Comparison of ENCODE assay signal across 17 cellular contexts in genomic region chr15:73856458-73857192, GRCh38. TPM values are rescaled to one million over a fixed set of nuclear protein-coding genes. Genes with fewer than 3 reads are reported as not detected.
A peak's percentile ranks its signal among the peaks of the same experiment; 100 is the strongest.
DNase-seq lines count a peak whose midpoint lies in the region; ATAC-seq and TF ChIP-seq lines count a peak whose summit lies in the region.
"Had no signal": no experiment of that assay in that cellular context is flagged by ENCODE, and none has a peak within 500 bp of the region (broad histone marks: within the 10 kb centered on the region; RNA-seq: fewer than 3 reads in every experiment).

No MANE protein-coding gene starts in this region.

- intact Hi-C loops in cardiac septum (cut with DNase I), result no loop called here

- H3K9me3 ChIP-seq in BE2C, result no peaks in the 10 kb centered on the region
- no peaks in the 10 kb centered on the region for H3K9me3 ChIP-seq in osteoblast (ENCODE audit: low read depth, low read length)

- H3K27me3 ChIP-seq in BE2C, result no peaks in the 10 kb centered on the region; the same call in 1 of the 2 replicates
- peaks cover 23% of the 10 kb centered on the region for H3K27me3 ChIP-seq in osteoblast (ENCODE audit: insufficient read depth, low read length)

- H3K4me1 ChIP-seq in BE2C (peaks cover 5% of the 10 kb centered on the region; the same call in 1 of the 2 replicates), osteoblast (ENCODE audit: insufficient read depth, low read length) (no peaks in the 10 kb centered on the region)

- DNase-seq in BE2C, result peak; percentile 51
- DNase-seq in ELF-1 (ENCODE audit: low read depth, low spot score), result peak; percentile 56
- DNase-seq in NCI-H2196 treated with DMSO at 0.1 percent for 48 hours (lab: John Stamatoyannopoulos, UW; ENCODE audit: unreplicated experiment), result peak; percentile 9
- DNase-seq in cardiac septum (ENCODE audit: low spot score), result peak; percentile 74
- DNase-seq in osteoblast (ENCODE audit: insufficient read length, low spot score, missing footprints), result no peak
- DNase-seq: activated CD8-positive, alpha-beta memory T cell treated with anti-CD3 and anti-CD28 coated beads, Interleukin-2, amount 10 ng/mL, durations not matched to agents 7 days and 5 days; activated naive CD4-positive, alpha-beta T cell treated with anti-CD3 and anti-CD28 coated beads for 36 hours; dermis blood vessel endothelial cell; EL; PC-9; stimulated activated CD4-positive, alpha-beta T cell treated with anti-CD3 and anti-CD28 coated beads, Interleukin-12 subunit alpha, Interleukin-12 subunit beta, amount 100 ng/mL, for 4 hours had no signal

- H4K20me1 ChIP-seq in osteoblast (ENCODE audit: insufficient read depth, low read length), result no peaks in the 10 kb centered on the region

- H2AFZ ChIP-seq in osteoblast (ENCODE audit: low read length), result no peak overlapping the region
- H2AFZ ChIP-seq: PC-9 had no signal

- H3K4me3 ChIP-seq in BE2C (ENCODE audit: low read depth, low read length), result no peak overlapping the region
- no peak overlapping the region for H3K4me3 ChIP-seq in osteoblast (ENCODE audit: insufficient read depth, low read length)
- H3K4me3 ChIP-seq: PC-9 had no signal

- TF ChIP-seq CTCF in BE2C (IDR thresholded peaks at IDR 0.05; ENCODE audit: low read depth, low read length) (no peak), osteoblast (IDR thresholded peaks at IDR 0.05; ENCODE audit: extremely low read depth, low read depth, low read length) (no peak)

- H3K79me2 ChIP-seq in osteoblast (ENCODE audit: insufficient read depth, low read length), result no peaks in the 10 kb centered on the region

- ATAC-seq in GM19351 (IDR thresholded peaks at IDR 0.05; ENCODE audit: unreplicated experiment), result no peak
- ATAC-seq in GM18861 (IDR thresholded peaks at IDR 0.05; ENCODE audit: unreplicated experiment), result no peak
- ATAC-seq in HG02798 (IDR thresholded peaks at IDR 0.05; ENCODE audit: poor library complexity, unreplicated experiment), result no peak
- ATAC-seq: activated CD8-positive, alpha-beta memory T cell treated with anti-CD3 and anti-CD28 coated beads, Interleukin-2, amount 10 ng/mL, durations not matched to agents 7 days and 5 days had no signal

- H3K27ac ChIP-seq in osteoblast (ENCODE audit: low read depth, low read length), result no peak overlapping the region
- H3K27ac ChIP-seq: PC-9 had no signal

- no peaks in the 10 kb centered on the region for H3K36me3 ChIP-seq in BE2C
- H3K36me3 ChIP-seq in osteoblast (ENCODE audit: insufficient read depth, low read length), result no peaks in the 10 kb centered on the region

- H3K4me2 ChIP-seq in osteoblast (ENCODE audit: insufficient read depth, low read length), result no peak overlapping the region
- H3K4me2 ChIP-seq: PC-9 had no signal

RNA-seq across cellular contexts. Expression of gene TBC1D21, which starts 16.7 kb away (rescaled TPM):
- polyA plus RNA-seq in BE2C (2012; ENCODE audit: insufficient read depth, insufficient read length, low read depth), result not detected
- total RNA-seq in cardiac septum (not detected), osteoblast (not detected in 2 replicates)
- total RNA-seq: activated CD8-positive, alpha-beta memory T cell treated with anti-CD3 and anti-CD28 coated beads, Interleukin-2, amount 10 ng/mL, durations not matched to agents 7 days and 5 days; activated naive CD4-positive, alpha-beta T cell treated with anti-CD3 and anti-CD28 coated beads for 36 hours; dermis blood vessel endothelial cell; PC-9; posterior vena cava; T-helper 1 cell treated with Interleukin-12 subunit alpha and Interleukin-12 subunit beta and Interleukin-4 antibody, amounts not matched to agents 30 ng/mL and 1 ng/mL, for 36 hours had no signal
- polyA plus RNA-seq: BJ had no signal
